ENCODE assay signal across 11 cellular contexts in genomic region chr9:89635007-89635742, GRCh38. TPM values are rescaled to one million over a fixed set of nuclear protein-coding genes. Genes with fewer than 3 reads are reported as not detected.
A peak's percentile ranks its signal among the peaks of the same experiment; 100 is the strongest.
DNase-seq lines count a peak whose midpoint lies in the region; ATAC-seq, FAIRE-seq and TF ChIP-seq lines count a peak whose summit lies in the region.
"Had no signal": no experiment of that assay in that cellular context is flagged by ENCODE, and none has a peak within 500 bp of the region (broad histone marks: within the 10 kb centered on the region; RNA-seq: fewer than 3 reads in every experiment).

No MANE protein-coding gene starts in this region.

- H3K4me3 ChIP-seq in RWPE2 (ENCODE audit: severe bottlenecking) (no peak overlapping the region), gastroesophageal sphincter (no peak overlapping the region)

- H3K27ac ChIP-seq in RWPE2 (ENCODE audit: poor library complexity, severe bottlenecking) (peak overlapping the region; percentile 8), gastroesophageal sphincter (peak overlapping the region; percentile 6 to 78 (median 70))

- no peak for FAIRE-seq in urothelium cell line (lab: Jason Lieb, UNC)

- no peaks in the 10 kb centered on the region for H3K36me3 ChIP-seq in RWPE2 (ENCODE audit: low read depth)
- no peaks in the 10 kb centered on the region for H3K36me3 ChIP-seq in gastroesophageal sphincter

- POLR2A ChIA-PET in GM10248 (lab: Yijun Ruan, JAX), result no interaction called here

- H3K27ac Mint-ChIP-seq in activated naive CD4-positive, alpha-beta T cell treated with anti-CD3 and anti-CD28 coated beads, Interleukin-2, amount 50 U/mL, for 72 hours, result no peak overlapping the region
- H3K27ac Mint-ChIP-seq: B cell, T-cell had no signal

- H3K9me3 ChIP-seq in RWPE2 (ENCODE audit: severe bottlenecking), result no peaks in the 10 kb centered on the region
- H3K9me3 ChIP-seq in gastroesophageal sphincter, result no peaks in the 10 kb centered on the region

- H3K36me3 Mint-ChIP-seq in activated naive CD4-positive, alpha-beta T cell treated with anti-CD3 and anti-CD28 coated beads, Interleukin-2, amount 50 U/mL, for 72 hours, result no peaks in the 10 kb centered on the region
- H3K36me3 Mint-ChIP-seq: T-cell had no signal

- CTCF ChIA-PET in GM10248 (lab: Yijun Ruan, JAX), result interaction anchor here (1.0 to 1.6 kb wide), 3 partner anchors 29 to 32 kb away, joined by 3 to 4 read pairs (median 3); partner anchors contain the start of gene GADD45G

- H3K27me3 ChIP-seq in RWPE2 (ENCODE audit: insufficient read depth, poor library complexity, severe bottlenecking) (no peaks in the 10 kb centered on the region), gastroesophageal sphincter (no peaks in the 10 kb centered on the region)

- ATAC-seq in activated naive CD4-positive, alpha-beta T cell treated with anti-CD3 and anti-CD28 coated beads, Interleukin-2, amount 50 U/mL, for 72 hours, result peak; percentile 52 to 79
- peak; percentile 94 for ATAC-seq in RWPE2 (ENCODE audit: low read depth)
- ATAC-seq in gastroesophageal sphincter, result peak; percentile 6
- ATAC-seq: T-cell had no signal

- TF ChIP-seq EP300 in gastroesophageal sphincter (IDR thresholded peaks at IDR 0.05), result no peak

- 0 to 20% methylated on average over 1 to 4 of the region's 7 CpGs for WGBS in gastroesophageal sphincter (ENCODE audit: low coverage in 1 of 2), 2 donors

- no peak for DNase-seq in activated naive CD4-positive, alpha-beta T cell treated with anti-CD3 and anti-CD28 coated beads, Interleukin-2, amount 50 U/mL, for 72 hours (ENCODE audit: low spot score in 2 of 2)
- DNase-seq in activated naive CD4-positive, alpha-beta T cell treated with anti-CD3 and anti-CD28 coated beads, Interleukin-2, amount 50 U/mL, for 16 hours, result no peak
- DNase-seq in RWPE2 (ENCODE audit: low spot score) (no peak), urothelium cell line (ENCODE audit: low spot score) (peak; percentile 58), GM10248 (ENCODE audit: extremely low spot score) (no peak)
- no peak for DNase-seq in stimulated activated CD4-positive, alpha-beta T cell treated with anti-CD3 and anti-CD28 coated beads, Interleukin-4, amount 100 ng/mL, for 24 hours
- DNase-seq in central memory CD4-positive, alpha-beta T cell, result no peak
- DNase-seq: activated gamma-delta T cell treated with Interleukin-2 at 50 U/mL for 16 hours, T-cell had no signal

- peaks cover 12% of the 10 kb centered on the region for H3K4me1 ChIP-seq in RWPE2 (ENCODE audit: insufficient read depth, poor library complexity, severe bottlenecking)
- H3K4me1 ChIP-seq in gastroesophageal sphincter, result peaks cover 0 to 78% (median 20%) of the 10 kb centered on the region in 3 donors

- no peaks in the 10 kb centered on the region for H3K9me3 Mint-ChIP-seq in activated naive CD4-positive, alpha-beta T cell treated with anti-CD3 and anti-CD28 coated beads, Interleukin-2, amount 50 U/mL, for 72 hours
- H3K9me3 Mint-ChIP-seq: T-cell had no signal

- no peak for TF ChIP-seq POLR2A in gastroesophageal sphincter (IDR thresholded peaks at IDR 0.05)

- TF ChIP-seq CTCF in RWPE2 (IDR thresholded peaks at IDR 0.05; ENCODE audit: poor library complexity, severe bottlenecking), result no peak
- no peak for TF ChIP-seq CTCF in gastroesophageal sphincter (IDR thresholded peaks at IDR 0.05)
- TF ChIP-seq CTCF in GM10248 (IDR thresholded peaks at IDR 0.05; ENCODE audit: control extremely low read depth, extremely low read depth, low read depth, missing control alignments), result no peak

RNA-seq across cellular contexts. Expression of gene GADD45G, which starts 30.4 kb away (rescaled TPM):
- 1 to 10 TPM; 3.8 to 5.3 TPM for total RNA-seq in activated naive CD4-positive, alpha-beta T cell treated with anti-CD3 and anti-CD28 coated beads, Interleukin-2, amount 50 U/mL, for 72 hours
- total RNA-seq in gastroesophageal sphincter, result 100 to 1,000 TPM in 1 of 4 donors, 10 to 100 TPM in 3; 63.5 to 150 (median 91.8) TPM

Comparison
In these comparisons a context has a peak if more than half of its experiments do, and no peak if none do; other contexts are left out.
1. ATAC-seq: peak in every context shown above with its lines; median percentile 94 in RWPE2; 66 in activated naive CD4-positive, alpha-beta T cell treated with anti-CD3 and anti-CD28 coated beads, Interleukin-2, amount 50 U/mL, for 72 hours; 6 in gastroesophageal sphincter.
2. RNA of gene GADD45G, which starts 30.4 kb away (total RNA-seq): 63.5 to 150 TPM in gastroesophageal sphincter; 3.8 to 5.3 TPM in activated naive CD4-positive, alpha-beta T cell treated with anti-CD3 and anti-CD28 coated beads, Interleukin-2, amount 50 U/mL, for 72 hours; every median in the first group is over 10 times any median in the second.